1 cellular context compared by ENCODE assay signal in the genomic region with DNA sequence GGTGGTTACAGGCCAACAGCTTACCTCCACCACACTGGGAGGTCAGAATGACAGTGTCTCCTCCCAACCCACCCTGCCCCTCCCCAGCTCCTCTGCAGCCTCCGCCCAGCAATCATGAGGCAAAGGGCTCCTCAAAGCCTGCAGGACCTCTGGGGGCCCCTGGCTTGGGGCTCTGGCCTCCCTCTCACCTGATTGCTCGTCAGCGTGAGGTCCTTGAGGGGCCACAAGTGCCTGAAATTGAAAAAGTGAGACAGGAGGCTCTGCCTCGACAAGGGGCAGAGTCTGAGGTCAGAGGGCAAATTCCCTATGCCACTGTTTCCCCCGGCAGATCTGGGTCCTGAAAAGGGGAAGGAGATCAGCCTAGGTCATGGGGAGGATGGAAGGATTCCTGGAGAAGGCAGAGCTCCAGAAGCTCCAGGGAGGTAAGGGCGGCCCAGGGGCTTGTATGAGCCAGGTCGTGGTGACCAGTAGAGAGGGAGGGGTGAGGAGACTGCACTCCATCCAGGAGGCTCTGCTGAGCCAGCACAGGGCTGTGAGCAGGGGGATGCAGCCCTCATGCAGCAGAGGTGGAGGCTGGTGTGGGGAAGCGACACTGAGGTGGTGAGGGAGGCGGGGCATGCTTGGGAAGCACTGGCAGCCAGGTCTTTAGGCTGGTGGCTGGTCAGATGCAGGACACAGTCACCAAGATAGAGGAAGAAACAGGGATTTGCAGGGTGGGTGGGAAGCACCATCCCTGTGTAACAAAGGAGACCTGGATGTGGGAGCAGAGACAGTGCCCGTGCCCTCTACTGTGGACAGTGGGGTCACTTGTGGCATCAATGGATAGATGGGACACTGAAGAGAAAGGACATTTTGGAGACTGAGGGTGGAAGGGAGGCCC.
TF ChIP-seq lines count a peak whose summit lies in the region.

No MANE protein-coding gene starts in this region.

TF ChIP-seq in H1, 55 proteins besides CTCF, POLR2A, EP300 and RAD21:
- TF ChIP-seq TEAD4 (IDR thresholded peaks at IDR 0.05; ENCODE audit: low read depth, low read length) (no peak), SIRT6 (IDR thresholded peaks at IDR 0.05; ENCODE audit: low read length) (no peak), YY1 (IDR thresholded peaks at IDR 0.05; ENCODE audit: low read depth, low read length) (no peak), JUND (IDR thresholded peaks at IDR 0.05; ENCODE audit: low read length) (no peak), PHF8 (conservative IDR thresholded peaks at IDR 0.05; ENCODE audit: low read depth, low read length) (no peak), SAP30 (IDR thresholded peaks at IDR 0.05; ENCODE audit: insufficient read depth, insufficient replicate concordance, low read length) (no peak), EGR1 (IDR thresholded peaks at IDR 0.05; ENCODE audit: borderline replicate concordance, low read depth, low read length) (no peak), HDAC2 (IDR thresholded peaks at IDR 0.05; ENCODE audit: borderline replicate concordance in 1 of 2, low read depth in 2 of 2, low read length in 2 of 2) (no peak), EZH2 (IDR thresholded peaks at IDR 0.05; ENCODE audit: low read depth, low read length, severe bottlenecking) (no peak), KDM1A (IDR thresholded peaks at IDR 0.05; ENCODE audit: borderline replicate concordance, low read length) (no peak)
